ENCODE assay signal across 8 cellular contexts in genomic region chr11:67022961-67023956, GRCh38. TPM values are rescaled to one million over a fixed set of nuclear protein-coding genes. Genes with fewer than 3 reads are reported as not detected.
A peak's percentile ranks its signal among the peaks of the same experiment; 100 is the strongest.
DNase-seq lines count a peak whose midpoint lies in the region; ATAC-seq and TF ChIP-seq lines count a peak whose summit lies in the region.

Gene SYT12 (plus strand): TSS chr11:67023134. CDS start chr11:67030145, 7,011 bp downstream.

- H3K9me3 ChIP-seq in Panc1 (ENCODE audit: control insufficient read depth, insufficient read depth, low read depth, low read length), result no peaks in the 10 kb centered on the region
- H3K9me3 ChIP-seq in ectodermal cell (ENCODE audit: control insufficient read depth, low read length), result no peaks in the 10 kb centered on the region

- intact Hi-C loops in Panc1 (cut with micrococcal nuclease; ENCODE audit: unreplicated experiment), result loop anchor here (5.0 kb wide), 1 partner anchor 66 kb away; the partner anchor contains the start of gene PC

- H3K36me3 ChIP-seq in Panc1 (ENCODE audit: control insufficient read depth, insufficient read depth, low read length) (no peaks in the 10 kb centered on the region), ectodermal cell (ENCODE audit: control insufficient read depth, insufficient read depth, low read length) (no peaks in the 10 kb centered on the region)

- CTCF ChIA-PET in Panc1 (lab: Charles Lee), result interaction anchor here (0.7 kb wide), 1 partner anchor 142 kb away, joined by 3 read pairs; no protein-coding TSS in a partner anchor

- H3K4me3 Mint-ChIP-seq in naive B cell, result peak within 1 kb of the TSS; percentile 56 to 90 (median 82)

- POLR2A ChIA-PET in Panc1 (lab: Charles Lee), result interaction anchor here (0.5 to 0.6 kb wide), 2 partner anchors 72 to 433 kb away, joined by 3 to 8 read pairs; no protein-coding TSS in a partner anchor

- H3K4me1 ChIP-seq in Panc1 (ENCODE audit: control insufficient read depth, insufficient read depth, low read length) (peaks cover 12% of the 10 kb centered on the region), ectodermal cell (ENCODE audit: control insufficient read depth, insufficient read depth, low read length) (peaks cover 5% of the 10 kb centered on the region)

- no peak within 1 kb of the TSS for H3K27ac ChIP-seq in Panc1 (ENCODE audit: low read length)
- H3K27ac ChIP-seq in ectodermal cell (ENCODE audit: insufficient read depth, low read depth, low read length, poor library complexity, severe bottlenecking), result no peak within 1 kb of the TSS

- H3K27ac Mint-ChIP-seq in naive B cell, result peak within 1 kb of the TSS in 2 of 6 donors; percentile 71 to 81

- peak; percentile 76 for ATAC-seq in Panc1
- ATAC-seq in naive B cell (ENCODE audit: low read depth in 2 of 2), result no peak
- no peak for ATAC-seq in HG03045 (IDR thresholded peaks at IDR 0.05; ENCODE audit: unreplicated experiment)
- no peak for ATAC-seq in GM18498 (IDR thresholded peaks at IDR 0.05; ENCODE audit: unreplicated experiment)
- ATAC-seq in GM21360 (IDR thresholded peaks at IDR 0.05; ENCODE audit: unreplicated experiment), result no peak
- no peak for ATAC-seq in HG02588 (IDR thresholded peaks at IDR 0.05; ENCODE audit: unreplicated experiment)

- no TSS peak for BruUV-seq in Panc1 (replicated peaks; lab: Mats Ljungman, UMichigan)

- peaks cover 0 to 7% (median 4%) of the 10 kb centered on the region in 7 donors for H3K9me3 Mint-ChIP-seq in naive B cell

- 3% methylated on average over 118 of the region's 118 CpGs for WGBS in ectodermal cell, 2 experiments

- H3K4me1 Mint-ChIP-seq in naive B cell, result peaks cover 19 to 37% (median 24%) of the 10 kb centered on the region in 3 donors

- H3K27me3 ChIP-seq in Panc1 (ENCODE audit: control insufficient read depth, insufficient read depth, low read length), result 0 out of 2 replicates have a peak, but pooled peaks cover 4% of the 10 kb centered on the region
- H3K27me3 ChIP-seq in ectodermal cell (ENCODE audit: control insufficient read depth, insufficient read depth, low read length, poor library complexity, severe bottlenecking), result peaks cover 44% of the 10 kb centered on the region

- in situ Hi-C loops in Panc1 (cut with HindIII; ENCODE audit: low pct_unique_long_range_greater_than_20kb, low sequenced_read_pairs), result no loop called here

- DNase-seq in D341Med (ENCODE audit: low spot score) (peak; percentile 78), Panc1 (ENCODE audit: low read depth, low spot score) (no peak), naive B cell (no peak)

- H3K27me3 Mint-ChIP-seq in naive B cell, result peaks cover 60 to 84% (median 63%) of the 10 kb centered on the region in 3 donors

- TF ChIP-seq CTCF in Panc1 (IDR thresholded peaks at IDR 0.05), result no peak

- H3K4me3 ChIP-seq in Panc1 (ENCODE audit: low read depth in 2 of 2, low read length in 2 of 2) (peak within 1 kb of the TSS; percentile 40 to 43), ectodermal cell (ENCODE audit: insufficient read depth, low read depth, low read length) (peak within 1 kb of the TSS; percentile 35)

- peaks cover 0 to 16% of the 10 kb centered on the region in 2 donors for H3K36me3 Mint-ChIP-seq in naive B cell

RNA-seq across cellular contexts. Expression of gene SYT12, which starts in this region (rescaled TPM):
- 0.62 TPM for total RNA-seq in Panc1 (2021; ENCODE audit: unreplicated experiment)
- polyA plus RNA-seq in Panc1 (2012; ENCODE audit: insufficient read length), result 0.64 TPM
- 0.31 TPM for polyA plus RNA-seq in ectodermal cell (2013, experiment 1 of 4)
- polyA plus RNA-seq in ectodermal cell (2013, experiment 2 of 4), result 0.43 TPM
- 0.48 TPM for polyA plus RNA-seq in ectodermal cell (2013, experiment 3 of 4)
- 0.32 TPM for polyA plus RNA-seq in ectodermal cell (2013, experiment 4 of 4)
- polyA plus RNA-seq in naive B cell (ENCODE audit: low read depth in 6 of 6), result not detected

Comparison
In these comparisons a context has a peak if more than half of its experiments do, and no peak if none do; other contexts are left out.
1. Peak in ATAC-seq and H3K4me3 ChIP-seq in Panc1; RNA of the gene not detected or under 1 TPM.